Comparison of ENCODE assay signal across 1 cellular context in genomic region chr5:140174472-140175366, GRCh38.
TF ChIP-seq lines count a peak whose summit lies in the region.

TSS of gene CYSTM1 (plus strand) at chr5:140175188. CDS start at chr5:140194466, 19,278 bp downstream.

TF ChIP-seq in GM12878, 131 proteins besides CTCF, POLR2A, EP300 and RAD21 (continued from another document and continues in another):
- TF ChIP-seq, protein P1, sequence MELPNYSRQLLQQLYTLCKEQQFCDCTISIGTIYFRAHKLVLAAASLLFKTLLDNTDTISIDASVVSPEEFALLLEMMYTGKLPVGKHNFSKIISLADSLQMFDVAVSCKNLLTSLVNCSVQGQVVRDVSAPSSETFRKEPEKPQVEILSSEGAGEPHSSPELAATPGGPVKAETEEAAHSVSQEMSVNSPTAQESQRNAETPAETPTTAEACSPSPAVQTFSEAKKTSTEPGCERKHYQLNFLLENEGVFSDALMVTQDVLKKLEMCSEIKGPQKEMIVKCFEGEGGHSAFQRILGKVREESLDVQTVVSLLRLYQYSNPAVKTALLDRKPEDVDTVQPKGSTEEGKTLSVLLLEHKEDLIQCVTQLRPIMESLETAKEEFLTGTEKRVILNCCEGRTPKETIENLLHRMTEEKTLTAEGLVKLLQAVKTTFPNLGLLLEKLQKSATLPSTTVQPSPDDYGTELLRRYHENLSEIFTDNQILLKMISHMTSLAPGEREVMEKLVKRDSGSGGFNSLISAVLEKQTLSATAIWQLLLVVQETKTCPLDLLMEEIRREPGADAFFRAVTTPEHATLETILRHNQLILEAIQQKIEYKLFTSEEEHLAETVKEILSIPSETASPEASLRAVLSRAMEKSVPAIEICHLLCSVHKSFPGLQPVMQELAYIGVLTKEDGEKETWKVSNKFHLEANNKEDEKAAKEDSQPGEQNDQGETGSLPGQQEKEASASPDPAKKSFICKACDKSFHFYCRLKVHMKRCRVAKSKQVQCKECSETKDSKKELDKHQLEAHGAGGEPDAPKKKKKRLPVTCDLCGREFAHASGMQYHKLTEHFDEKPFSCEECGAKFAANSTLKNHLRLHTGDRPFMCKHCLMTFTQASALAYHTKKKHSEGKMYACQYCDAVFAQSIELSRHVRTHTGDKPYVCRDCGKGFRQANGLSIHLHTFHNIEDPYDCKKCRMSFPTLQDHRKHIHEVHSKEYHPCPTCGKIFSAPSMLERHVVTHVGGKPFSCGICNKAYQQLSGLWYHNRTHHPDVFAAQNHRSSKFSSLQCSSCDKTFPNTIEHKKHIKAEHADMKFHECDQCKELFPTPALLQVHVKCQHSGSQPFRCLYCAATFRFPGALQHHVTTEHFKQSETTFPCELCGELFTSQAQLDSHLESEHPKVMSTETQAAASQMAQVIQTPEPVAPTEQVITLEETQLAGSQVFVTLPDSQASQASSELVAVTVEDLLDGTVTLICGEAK (IDR thresholded peaks at IDR 0.05; ENCODE audit: borderline replicate concordance) = peak; percentile 42; the same call in 1 of the 2 replicates
- TF ChIP-seq, protein P2, sequence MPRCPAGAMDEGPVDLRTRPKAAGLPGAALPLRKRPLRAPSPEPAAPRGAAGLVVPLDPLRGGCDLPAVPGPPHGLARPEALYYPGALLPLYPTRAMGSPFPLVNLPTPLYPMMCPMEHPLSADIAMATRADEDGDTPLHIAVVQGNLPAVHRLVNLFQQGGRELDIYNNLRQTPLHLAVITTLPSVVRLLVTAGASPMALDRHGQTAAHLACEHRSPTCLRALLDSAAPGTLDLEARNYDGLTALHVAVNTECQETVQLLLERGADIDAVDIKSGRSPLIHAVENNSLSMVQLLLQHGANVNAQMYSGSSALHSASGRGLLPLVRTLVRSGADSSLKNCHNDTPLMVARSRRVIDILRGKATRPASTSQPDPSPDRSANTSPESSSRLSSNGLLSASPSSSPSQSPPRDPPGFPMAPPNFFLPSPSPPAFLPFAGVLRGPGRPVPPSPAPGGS (IDR thresholded peaks at IDR 0.05; ENCODE audit: borderline replicate concordance, insufficient read depth, low read depth, low read length, poor library complexity, severe bottlenecking) = peak; percentile 73
- TF ChIP-seq CREM (IDR thresholded peaks at IDR 0.05; ENCODE audit: low read depth) (peak; percentile 93), TBL1XR1 (IDR thresholded peaks at IDR 0.05; ENCODE audit: low read depth, low read length) (0 out of 2 replicates have a peak, but pooled peaks have one; percentile 34), FOS (IDR thresholded peaks at IDR 0.05; ENCODE audit: borderline replicate concordance, extremely low read depth, insufficient read length) (no peak), POLR2AphosphoS2 (IDR thresholded peaks at IDR 0.05; ENCODE audit: low read depth, low read length) (peak; percentile 85), NKRF (conservative IDR thresholded peaks at IDR 0.05) (no peak), ELK1 (IDR thresholded peaks at IDR 0.05; ENCODE audit: low read depth, low read length) (peak; percentile 80), TAF1 (IDR thresholded peaks at IDR 0.05; ENCODE audit: borderline replicate concordance, low read depth, low read length) (peak; percentile 79; the same call in 1 of the 2 replicates), RELA (IDR thresholded peaks at IDR 0.05; ENCODE audit: borderline replicate concordance, partially characterized antibody) (no peak), EGR1 (IDR thresholded peaks at IDR 0.05; ENCODE audit: borderline replicate concordance in 1 of 2, low read depth in 2 of 2, low read length in 2 of 2) (0 out of 3 replicates have a peak, but pooled peaks of 1 of the 2 experiments have one; percentile 16), DPF2 (IDR thresholded peaks at IDR 0.05) (peak; percentile 57), YBX1 (IDR thresholded peaks at IDR 0.05) (no peak), FOXK2 (IDR thresholded peaks at IDR 0.05) (no peak), BMI1 (IDR thresholded peaks at IDR 0.05; ENCODE audit: borderline replicate concordance) (peak; percentile 93), RAD51 (IDR thresholded peaks at IDR 0.05) (0 out of 2 replicates have a peak, but pooled peaks have one; percentile 25), GATAD2B (conservative IDR thresholded peaks at IDR 0.05; ENCODE audit: low read depth) (no peak; the same call in 1 of the 2 replicates), BHLHE40 (IDR thresholded peaks at IDR 0.05; ENCODE audit: borderline replicate concordance in 1 of 2, low read depth in 2 of 2, low read length in 1 of 2) (peak; percentile 84 to 93), SUPT20H (IDR thresholded peaks at IDR 0.05; ENCODE audit: borderline replicate concordance, control insufficient read depth, low read depth, low read length) (no peak), SREBF2 (IDR thresholded peaks at IDR 0.05; ENCODE audit: low read length) (peak; percentile 61; the same call in 1 of the 2 replicates), MEF2A (IDR thresholded peaks at IDR 0.05; ENCODE audit: insufficient read depth, low read depth, low read length) (no peak), MLLT1 (IDR thresholded peaks at IDR 0.05) (peak; percentile 89), TCF12 (IDR thresholded peaks at IDR 0.05; ENCODE audit: low read depth, low read length) (peak; percentile 30; the same call in 1 of the 2 replicates), BCL11A (IDR thresholded peaks at IDR 0.05; ENCODE audit: low read depth, low read length) (no peak), NBN (IDR thresholded peaks at IDR 0.05) (peak; percentile 69), HDGF (IDR thresholded peaks at IDR 0.05) (no peak), CHD1 (IDR thresholded peaks at IDR 0.05; ENCODE audit: low read depth, low read length) (no peak), ATF7 (IDR thresholded peaks at IDR 0.05; ENCODE audit: low read depth) (0 out of 2 replicates have a peak, but pooled peaks have one; percentile 39), SMC3 (IDR thresholded peaks at IDR 0.05; ENCODE audit: borderline replicate concordance, low read length) (no peak), SMAD5 (IDR thresholded peaks at IDR 0.05; ENCODE audit: low read depth) (no peak), SMARCA5 (IDR thresholded peaks at IDR 0.05) (no peak), KDM1A (IDR thresholded peaks at IDR 0.05; ENCODE audit: borderline replicate concordance) (no peak), ZSCAN29 (IDR thresholded peaks at IDR 0.05) (no peak), PAX5 (IDR thresholded peaks at IDR 0.05; ENCODE audit: borderline replicate concordance, low read depth, low read length) (0 out of 2 replicates have a peak, but pooled peaks have one; percentile 5)
- TF ChIP-seq, protein P3, sequence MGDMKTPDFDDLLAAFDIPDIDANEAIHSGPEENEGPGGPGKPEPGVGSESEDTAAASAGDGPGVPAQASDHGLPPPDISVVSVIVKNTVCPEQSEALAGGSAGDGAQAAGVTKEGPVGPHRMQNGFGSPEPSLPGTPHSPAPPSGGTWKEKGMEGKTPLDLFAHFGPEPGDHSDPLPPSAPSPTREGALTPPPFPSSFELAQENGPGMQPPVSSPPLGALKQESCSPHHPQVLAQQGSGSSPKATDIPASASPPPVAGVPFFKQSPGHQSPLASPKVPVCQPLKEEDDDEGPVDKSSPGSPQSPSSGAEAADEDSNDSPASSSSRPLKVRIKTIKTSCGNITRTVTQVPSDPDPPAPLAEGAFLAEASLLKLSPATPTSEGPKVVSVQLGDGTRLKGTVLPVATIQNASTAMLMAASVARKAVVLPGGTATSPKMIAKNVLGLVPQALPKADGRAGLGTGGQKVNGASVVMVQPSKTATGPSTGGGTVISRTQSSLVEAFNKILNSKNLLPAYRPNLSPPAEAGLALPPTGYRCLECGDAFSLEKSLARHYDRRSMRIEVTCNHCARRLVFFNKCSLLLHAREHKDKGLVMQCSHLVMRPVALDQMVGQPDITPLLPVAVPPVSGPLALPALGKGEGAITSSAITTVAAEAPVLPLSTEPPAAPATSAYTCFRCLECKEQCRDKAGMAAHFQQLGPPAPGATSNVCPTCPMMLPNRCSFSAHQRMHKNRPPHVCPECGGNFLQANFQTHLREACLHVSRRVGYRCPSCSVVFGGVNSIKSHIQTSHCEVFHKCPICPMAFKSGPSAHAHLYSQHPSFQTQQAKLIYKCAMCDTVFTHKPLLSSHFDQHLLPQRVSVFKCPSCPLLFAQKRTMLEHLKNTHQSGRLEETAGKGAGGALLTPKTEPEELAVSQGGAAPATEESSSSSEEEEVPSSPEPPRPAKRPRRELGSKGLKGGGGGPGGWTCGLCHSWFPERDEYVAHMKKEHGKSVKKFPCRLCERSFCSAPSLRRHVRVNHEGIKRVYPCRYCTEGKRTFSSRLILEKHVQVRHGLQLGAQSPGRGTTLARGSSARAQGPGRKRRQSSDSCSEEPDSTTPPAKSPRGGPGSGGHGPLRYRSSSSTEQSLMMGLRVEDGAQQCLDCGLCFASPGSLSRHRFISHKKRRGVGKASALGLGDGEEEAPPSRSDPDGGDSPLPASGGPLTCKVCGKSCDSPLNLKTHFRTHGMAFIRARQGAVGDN (IDR thresholded peaks at IDR 0.05) = peak; percentile 66; the same call in 1 of the 2 replicates
- TF ChIP-seq, protein P4, sequence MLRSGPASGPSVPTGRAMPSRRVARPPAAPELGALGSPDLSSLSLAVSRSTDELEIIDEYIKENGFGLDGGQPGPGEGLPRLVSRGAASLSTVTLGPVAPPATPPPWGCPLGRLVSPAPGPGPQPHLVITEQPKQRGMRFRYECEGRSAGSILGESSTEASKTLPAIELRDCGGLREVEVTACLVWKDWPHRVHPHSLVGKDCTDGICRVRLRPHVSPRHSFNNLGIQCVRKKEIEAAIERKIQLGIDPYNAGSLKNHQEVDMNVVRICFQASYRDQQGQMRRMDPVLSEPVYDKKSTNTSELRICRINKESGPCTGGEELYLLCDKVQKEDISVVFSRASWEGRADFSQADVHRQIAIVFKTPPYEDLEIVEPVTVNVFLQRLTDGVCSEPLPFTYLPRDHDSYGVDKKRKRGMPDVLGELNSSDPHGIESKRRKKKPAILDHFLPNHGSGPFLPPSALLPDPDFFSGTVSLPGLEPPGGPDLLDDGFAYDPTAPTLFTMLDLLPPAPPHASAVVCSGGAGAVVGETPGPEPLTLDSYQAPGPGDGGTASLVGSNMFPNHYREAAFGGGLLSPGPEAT (IDR thresholded peaks at IDR 0.05; ENCODE audit: low read depth) = no peak
- TF ChIP-seq, protein P5, sequence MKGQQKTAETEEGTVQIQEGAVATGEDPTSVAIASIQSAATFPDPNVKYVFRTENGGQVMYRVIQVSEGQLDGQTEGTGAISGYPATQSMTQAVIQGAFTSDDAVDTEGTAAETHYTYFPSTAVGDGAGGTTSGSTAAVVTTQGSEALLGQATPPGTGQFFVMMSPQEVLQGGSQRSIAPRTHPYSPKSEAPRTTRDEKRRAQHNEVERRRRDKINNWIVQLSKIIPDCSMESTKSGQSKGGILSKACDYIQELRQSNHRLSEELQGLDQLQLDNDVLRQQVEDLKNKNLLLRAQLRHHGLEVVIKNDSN (IDR thresholded peaks at IDR 0.05; ENCODE audit: borderline replicate concordance, extremely low read length, insufficient read depth, low read depth, low read length) = peak; percentile 69
- TF ChIP-seq, protein P6, sequence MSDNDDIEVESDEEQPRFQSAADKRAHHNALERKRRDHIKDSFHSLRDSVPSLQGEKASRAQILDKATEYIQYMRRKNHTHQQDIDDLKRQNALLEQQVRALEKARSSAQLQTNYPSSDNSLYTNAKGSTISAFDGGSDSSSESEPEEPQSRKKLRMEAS (IDR thresholded peaks at IDR 0.05; ENCODE audit: low read depth, low read length) = peak; percentile 67; the same call in 1 of the 2 replicates
